8 cellular contexts compared by ENCODE assay signal in the genomic region with DNA sequence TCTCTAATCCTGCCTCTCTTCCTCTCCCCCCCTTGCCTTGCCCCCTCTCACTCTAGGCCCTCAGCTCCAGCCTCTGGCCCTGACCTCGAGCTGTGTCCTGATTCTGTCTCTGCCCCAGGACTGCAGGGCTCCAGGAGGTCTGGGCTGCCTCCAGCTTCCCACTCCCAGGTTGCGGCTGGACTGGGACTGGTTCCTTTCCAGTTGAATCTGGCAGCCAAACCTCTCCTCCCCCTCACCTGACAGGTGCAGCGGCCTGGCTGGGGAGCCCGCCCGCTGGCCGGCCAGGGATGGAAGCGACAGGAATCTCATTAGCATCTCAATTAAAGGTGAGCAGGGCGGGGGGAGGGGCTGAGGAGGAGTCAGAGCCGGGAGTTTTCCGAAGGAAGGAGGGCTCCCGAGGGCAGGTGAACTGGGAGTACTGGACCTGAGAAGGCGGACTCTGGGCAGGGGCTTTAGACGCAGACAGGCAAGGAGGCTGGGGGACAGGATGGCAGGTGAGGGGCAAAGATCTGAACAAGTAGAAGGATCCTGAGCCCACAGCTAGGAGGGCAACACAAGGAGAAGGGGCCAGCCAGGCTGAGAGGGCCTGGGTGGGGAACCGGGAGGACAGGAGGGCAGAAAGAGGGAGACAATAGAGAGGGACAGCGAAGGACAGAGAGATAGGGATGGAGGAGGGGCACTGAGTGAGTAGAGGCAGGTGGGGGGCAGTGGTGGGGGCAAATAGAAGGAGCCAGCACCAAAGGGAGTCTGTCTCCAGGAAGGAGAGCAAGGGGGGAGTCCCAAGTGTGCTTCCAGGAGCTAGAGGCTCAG. TPM values are rescaled to one million over a fixed set of nuclear protein-coding genes. Genes with fewer than 3 reads are reported as not detected.
DNase-seq lines count a peak whose midpoint lies in the region; ATAC-seq and TF ChIP-seq lines count a peak whose summit lies in the region.

TSS of gene SCNN1A (minus strand) at position 295 of the 810 bp plus-strand sequence. CDS start 780 bp downstream, outside the sequence.

- TF ChIP-seq EP300 in SK-N-SH (IDR thresholded peaks at IDR 0.05; ENCODE audit: borderline replicate concordance in 1 of 2, low read depth in 1 of 2, low read length in 1 of 2) = no peak

- POLR2A ChIA-PET in SK-N-SH (lab: Yijun Ruan, JAX) (no interaction called here), HEK293T (lab: Yijun Ruan, JAX) (interaction anchor here (1.3 to 2.2 kb wide), 4 partner anchors 12 to 95 kb away, joined by 3 to 11 read pairs (median 7); partner anchors contain the start of gene VAMP1)

- 84% methylated on average over 15 of the region's 15 CpGs for WGBS in SK-N-SH (ENCODE audit: low lambda C conversion rate)

- CTCF ChIA-PET in SK-N-SH (lab: Yijun Ruan, JAX) = interaction anchor here (1.4 kb wide), 1 partner anchor 17 kb away, joined by 3 read pairs; no protein-coding TSS in a partner anchor
- CTCF ChIA-PET in HEK293T (lab: Yijun Ruan, JAX) = interaction anchor here (3.2 kb wide), 1 partner anchor 49 kb away, joined by 10 read pairs; no protein-coding TSS in a partner anchor

- no peak within 1 kb of the TSS for H3K9ac ChIP-seq in SK-N-SH
- H3K9ac ChIP-seq in stomach smooth muscle (ENCODE audit: low read length in 2 of 2) = peak within 1 kb of the TSS in 1 of 2 donors; percentile 42

- H3K4me2 ChIP-seq in SK-N-SH = no peak within 1 kb of the TSS

- no peaks in the 10 kb centered on the region for H3K9me2 ChIP-seq in SK-N-SH

- no peaks in the 10 kb centered on the region for H3K79me2 ChIP-seq in SK-N-SH (ENCODE audit: insufficient read depth)

- no peak for DNase-seq in SK-N-SH
- DNase-seq in islet precursor cell = peak; percentile 94
- DNase-seq in NCI-H2171 treated with DMSO at 0.1 percent for 48 hours (lab: John Stamatoyannopoulos, UW) = no peak
- no peak for DNase-seq in T-helper 9 cell
- no peak for DNase-seq in HEK293T (ENCODE audit: extremely low spot score)

- TF ChIP-seq CTCF in SK-N-SH (IDR thresholded peaks at IDR 0.05) (no peak), VCaP (conservative IDR thresholded peaks at IDR 0.05) (no peak)

- H3K27ac ChIP-seq in SK-N-SH (ENCODE audit: low read depth in 2 of 2, low read length in 1 of 2) (no peak within 1 kb of the TSS), VCaP (peak within 1 kb of the TSS; percentile 42), stomach smooth muscle (ENCODE audit: low read length) (peak within 1 kb of the TSS; percentile 55)

- peak within 1 kb of the TSS; percentile 58 for H2AFZ ChIP-seq in SK-N-SH (ENCODE audit: low read depth)

- H3K27me3 ChIP-seq in SK-N-SH (ENCODE audit: insufficient read depth) (no peaks in the 10 kb centered on the region), stomach smooth muscle (ENCODE audit: control insufficient read depth in 1 of 2, insufficient read depth in 2 of 2, low read length in 2 of 2) (no peaks in the 10 kb centered on the region)

- no peak for TF ChIP-seq RAD21 in SK-N-SH (IDR thresholded peaks at IDR 0.05; ENCODE audit: low read length)

- H3K9me3 ChIP-seq in SK-N-SH (no peaks in the 10 kb centered on the region), stomach smooth muscle (ENCODE audit: control insufficient read depth in 2 of 2, low read length in 2 of 2) (no peaks in the 10 kb centered on the region)

- no peaks in the 10 kb centered on the region for H4K20me1 ChIP-seq in SK-N-SH (ENCODE audit: insufficient read depth)

- peaks cover 15 to 31% of the 10 kb centered on the region in 2 experiments; a peak in 3 of 4 replicates for H3K4me1 ChIP-seq in SK-N-SH (ENCODE audit: control insufficient read depth in 1 of 2, insufficient read depth in 2 of 2, low read depth in 1 of 2, low read length in 1 of 2)
- peaks cover 33% of the 10 kb centered on the region for H3K4me1 ChIP-seq in stomach smooth muscle (ENCODE audit: control insufficient read depth, insufficient read depth, low read length)

- H3F3A ChIP-seq in SK-N-SH (replicated peaks; ENCODE audit: insufficient read depth) = peaks cover 16% of the 10 kb centered on the region

- no peaks in the 10 kb centered on the region for H3K36me3 ChIP-seq in SK-N-SH (replicated peaks in 1 of 2; ENCODE audit: control insufficient read depth in 1 of 2, insufficient read depth in 2 of 2, low read length in 1 of 2)
- no peaks in the 10 kb centered on the region for H3K36me3 ChIP-seq in stomach smooth muscle (ENCODE audit: control insufficient read depth in 2 of 2, insufficient read depth in 2 of 2, low read length in 2 of 2)

- no peak for ATAC-seq in SK-N-SH treated with all-trans-retinoic acid at 6 μM for 48 hours

- H3K4me3 ChIP-seq in SK-N-SH (ENCODE audit: low read depth in 2 of 2, low read length in 1 of 2) (no peak within 1 kb of the TSS), stomach smooth muscle (ENCODE audit: low read length in 2 of 2) (peak within 1 kb of the TSS in 1 of 2 donors; percentile 40)

TF ChIP-seq in SK-N-SH, 30 proteins besides CTCF, POLR2A, EP300 and RAD21:
- TF ChIP-seq USF2 (IDR thresholded peaks at IDR 0.05; ENCODE audit: borderline replicate concordance, low read depth, low read length) (no peak), FOXM1 (IDR thresholded peaks at IDR 0.05; ENCODE audit: low read depth) (no peak)

TF ChIP-seq in SK-N-SH treated with all-trans-retinoic acid at 6 μM for 48 hours, 23 proteins besides CTCF, POLR2A, EP300 and RAD21 (continues in another document):
- TF ChIP-seq ZFP3 (CRISPR knock-in tag; IDR thresholded peaks at IDR 0.05) = no peak
- no peak for TF ChIP-seq BACH2 (CRISPR knock-in tag; IDR thresholded peaks at IDR 0.05; ENCODE audit: borderline replicate concordance)
- no peak for TF ChIP-seq ARNTL (CRISPR knock-in tag; IDR thresholded peaks at IDR 0.05; ENCODE audit: borderline replicate concordance, low read depth)
- no peak for TF ChIP-seq ISL1 (CRISPR knock-in tag; IDR thresholded peaks at IDR 0.05)
- TF ChIP-seq GLIS3 (CRISPR knock-in tag; IDR thresholded peaks at IDR 0.05) = no peak
- no peak for TF ChIP-seq TOX (CRISPR knock-in tag; IDR thresholded peaks at IDR 0.05; ENCODE audit: borderline replicate concordance)
- TF ChIP-seq ZNF8 (CRISPR knock-in tag; IDR thresholded peaks at IDR 0.05) = no peak
- TF ChIP-seq TCF4 (CRISPR knock-in tag; IDR thresholded peaks at IDR 0.05; ENCODE audit: borderline replicate concordance) = no peak

TF ChIP-seq in HEK293T, 16 proteins besides CTCF, POLR2A, EP300 and RAD21:
- TF ChIP-seq L3MBTL2 (conservative IDR thresholded peaks at IDR 0.05) (no peak), SUZ12 (IDR thresholded peaks at IDR 0.05) (no peak), FOXA1 (IDR thresholded peaks at IDR 0.05) (no peak), FOXM1 (IDR thresholded peaks at IDR 0.05; ENCODE audit: borderline replicate concordance) (no peak), BHLHE40 (IDR thresholded peaks at IDR 0.05; ENCODE audit: borderline replicate concordance) (no peak), FOXK2 (IDR thresholded peaks at IDR 0.05) (no peak), LEF1 (IDR thresholded peaks at IDR 0.05; ENCODE audit: borderline replicate concordance) (no peak), PKNOX1 (IDR thresholded peaks at IDR 0.05) (no peak), NFRKB (IDR thresholded peaks at IDR 0.05) (no peak), CTBP1 (IDR thresholded peaks at IDR 0.05; ENCODE audit: borderline replicate concordance) (no peak), HDGF (IDR thresholded peaks at IDR 0.05; ENCODE audit: borderline replicate concordance) (no peak)
TF ChIP-seq in HEK293T: peak in this region for 0.

RNA-seq across cellular contexts. Expression of gene SCNN1A, which starts in this region (rescaled TPM):
- 0.71 and 1.6 TPM in 2 replicates for polyA plus RNA-seq in SK-N-SH (2012; rRNA removed)
- polyA plus RNA-seq in SK-N-SH (2012; cell fraction: cytosol; rRNA removed) = 0.97 and 0.98 TPM in 2 replicates
- polyA plus RNA-seq in SK-N-SH (2012; cell fraction: nucleus; rRNA removed) = 1.2 and 1.6 TPM in 2 replicates

Comparison
In these comparisons a context has a peak if more than half of its experiments do, and no peak if none do; other contexts are left out.
1. H3K27ac ChIP-seq: peak in VCaP (single experiment) and stomach smooth muscle (single experiment); none in SK-N-SH (0 of 2).